23 cellular contexts compared by ENCODE assay signal in genomic region chr17:15468142-15468541, GRCh38.
"Had no signal": no experiment of that assay in that cellular context is flagged by ENCODE, and none has a peak within 500 bp of the region (broad histone marks: within the 10 kb centered on the region; RNA-seq: fewer than 3 reads in every experiment).

No MANE protein-coding gene starts in this region.

- H3K27me3 Mint-ChIP-seq: activated CD4-positive, alpha-beta T cell treated with anti-CD3 and anti-CD28 coated beads for 36 hours; activated T-cell treated with anti-CD3 and anti-CD28 coated beads, Interleukin-2, amount 50 U/mL, for 24 hours; activated T-helper 17 cell treated with anti-CD3 and anti-CD28 coated beads, Interleukin-2, amount 50 U/mL, for 72 hours had no signal

- H3K27ac ChIP-seq: coronary artery, esophagus squamous epithelium, stomach, suprapubic skin, tibial nerve had no signal

- ATAC-seq: activated CD4-positive, alpha-beta T cell treated with anti-CD3 and anti-CD28 coated beads for 36 hours; activated naive CD4-positive, alpha-beta T cell treated with anti-CD3 and anti-CD28 coated beads, Interleukin-2, amount 50 U/mL, for 72 hours; activated T-helper 17 cell treated with anti-CD3 and anti-CD28 coated beads, Interleukin-2, amount 50 U/mL, for 72 hours; left lobe of liver; stimulated activated effector memory CD8-positive, alpha-beta T cell treated with anti-CD3 and anti-CD28 coated beads, Interleukin-12 subunit alpha, Interleukin-12 subunit beta, amount 100 ng/mL, for 72 hours had no signal

- FAIRE-seq: astrocyte, keratinocyte, urothelium cell line had no signal

- H3K9me3 Mint-ChIP-seq: activated naive CD4-positive, alpha-beta T cell treated with anti-CD3 and anti-CD28 coated beads, Interleukin-2, amount 50 U/mL, for 72 hours; activated T-cell treated with anti-CD3 and anti-CD28 coated beads, Interleukin-2, amount 50 U/mL, for 24 hours; activated T-helper 17 cell treated with anti-CD3 and anti-CD28 coated beads, Interleukin-2, amount 50 U/mL, for 72 hours; stimulated activated effector memory CD8-positive, alpha-beta T cell treated with anti-CD3 and anti-CD28 coated beads, Interleukin-12 subunit alpha, Interleukin-12 subunit beta, amount 100 ng/mL, for 72 hours had no signal

- H3K36me3 ChIP-seq: esophagus squamous epithelium, heart left ventricle, stomach, suprapubic skin, tibial nerve had no signal

- H3K36me3 Mint-ChIP-seq: stimulated activated effector memory CD8-positive, alpha-beta T cell treated with anti-CD3 and anti-CD28 coated beads, Interleukin-12 subunit alpha, Interleukin-12 subunit beta, amount 100 ng/mL, for 72 hours had no signal

- H3K27me3 ChIP-seq: esophagus squamous epithelium, heart left ventricle, stomach, suprapubic skin, tibial nerve had no signal

- H3K4me1 Mint-ChIP-seq: activated CD4-positive, alpha-beta T cell treated with anti-CD3 and anti-CD28 coated beads for 36 hours; activated T-helper 17 cell treated with anti-CD3 and anti-CD28 coated beads, Interleukin-2, amount 50 U/mL, for 72 hours had no signal

- H3K9me3 ChIP-seq: esophagus squamous epithelium, heart left ventricle, stomach, suprapubic skin, tibial nerve had no signal

- DNase-seq: activated CD4-positive, alpha-beta T cell treated with anti-CD3 and anti-CD28 coated beads for 36 hours; activated CD4-positive, alpha-beta T cell treated with anti-CD3 and anti-CD28 coated beads, Interleukin-2, amount 50 U/mL, for 4 hours; activated CD8-positive, alpha-beta memory T cell treated with anti-CD3 and anti-CD28 coated beads for 24 hours; activated CD8-positive, alpha-beta memory T cell treated with anti-CD3 and anti-CD28 coated beads, Interleukin-2, amount 50 U/mL, for 4 hours; activated T-cell treated with anti-CD3 and anti-CD28 coated beads, Interleukin-2, amount 50 U/mL, for 24 hours; esophagus squamous epithelium; heart left ventricle; mammary epithelial cell; nucleus accumbens; stimulated activated CD4-positive, alpha-beta T cell treated with anti-CD3 and anti-CD28 coated beads, Interleukin-1b, Interleukin-23, amount 100 ng/mL, for 48 hours; stomach; T-helper 1 cell; T-helper 9 cell had no signal

- H3K4me3 ChIP-seq: coronary artery, esophagus squamous epithelium, heart left ventricle, stomach, suprapubic skin, tibial nerve had no signal

- H3K27ac Mint-ChIP-seq: activated CD4-positive, alpha-beta T cell treated with anti-CD3 and anti-CD28 coated beads for 36 hours; activated naive CD4-positive, alpha-beta T cell treated with anti-CD3 and anti-CD28 coated beads, Interleukin-2, amount 50 U/mL, for 72 hours; activated T-cell treated with anti-CD3 and anti-CD28 coated beads, Interleukin-2, amount 50 U/mL, for 24 hours; activated T-helper 17 cell treated with anti-CD3 and anti-CD28 coated beads, Interleukin-2, amount 50 U/mL, for 72 hours; stimulated activated effector memory CD8-positive, alpha-beta T cell treated with anti-CD3 and anti-CD28 coated beads, Interleukin-12 subunit alpha, Interleukin-12 subunit beta, amount 100 ng/mL, for 72 hours had no signal

- H3K4me3 Mint-ChIP-seq: activated CD4-positive, alpha-beta T cell treated with anti-CD3 and anti-CD28 coated beads for 36 hours; activated T-cell treated with anti-CD3 and anti-CD28 coated beads, Interleukin-2, amount 50 U/mL, for 24 hours; activated T-helper 17 cell treated with anti-CD3 and anti-CD28 coated beads, Interleukin-2, amount 50 U/mL, for 72 hours; stimulated activated effector memory CD8-positive, alpha-beta T cell treated with anti-CD3 and anti-CD28 coated beads, Interleukin-12 subunit alpha, Interleukin-12 subunit beta, amount 100 ng/mL, for 72 hours had no signal
